In the genomic region with DNA sequence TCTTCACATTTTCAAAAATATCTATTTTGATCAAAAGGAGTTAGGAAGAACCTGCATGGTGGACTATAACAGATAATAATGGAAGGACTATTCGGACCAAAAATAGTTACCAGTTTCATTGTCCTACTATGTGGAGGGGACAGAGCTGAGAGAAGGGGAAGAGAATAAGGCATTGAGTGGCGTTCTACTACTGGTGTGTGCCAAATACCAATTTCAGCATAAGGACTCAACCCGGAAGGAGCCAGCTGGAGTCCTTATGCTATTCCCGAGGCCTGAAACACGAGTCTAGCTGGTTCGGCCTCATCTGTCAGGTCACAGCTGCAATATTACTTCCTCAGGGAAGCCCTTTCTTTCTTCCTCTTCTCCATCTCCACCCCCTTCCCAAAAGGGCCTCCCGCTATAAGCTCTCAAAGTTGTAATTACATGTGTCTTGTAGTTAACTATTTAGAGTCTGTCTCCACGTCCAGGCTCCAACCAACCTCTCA, we compare ENCODE assay signal across 8 cellular contexts. TPM values are rescaled to one million over a fixed set of nuclear protein-coding genes. Genes with fewer than 3 reads are reported as not detected.
DNase-seq lines count a peak whose midpoint lies in the region; ATAC-seq lines count a peak whose summit lies in the region.

No MANE protein-coding gene starts in this region.

- peaks cover 0 to 4% of the 10 kb centered on the region in 2 donors for H3K36me3 Mint-ChIP-seq in activated T-cell treated with anti-CD3 and anti-CD28 coated beads, Interleukin-2, amount 50 U/mL, for 72 hours (ENCODE audit: insufficient read depth in 2 of 2)
- peaks cover 4% of the 10 kb centered on the region for H3K36me3 Mint-ChIP-seq in effector memory CD8-positive, alpha-beta T cell (ENCODE audit: insufficient read depth)

- no peaks in the 10 kb centered on the region for H3K36me3 ChIP-seq in mesodermal cell (ENCODE audit: control insufficient read depth, insufficient read depth, low read length)
- no peaks in the 10 kb centered on the region for H3K36me3 ChIP-seq in aorta (ENCODE audit: control insufficient read depth in 1 of 2, insufficient read depth in 2 of 2, low read length in 1 of 2)

- H3K4me3 Mint-ChIP-seq in activated T-cell treated with anti-CD3 and anti-CD28 coated beads, Interleukin-2, amount 50 U/mL, for 72 hours: peak overlapping the region; percentile 78 to 99
- H3K4me3 Mint-ChIP-seq in effector memory CD8-positive, alpha-beta T cell: peak overlapping the region; percentile 78 to 82

- no peaks in the 10 kb centered on the region for H3K27me3 ChIP-seq in aorta (ENCODE audit: control insufficient read depth in 1 of 2, insufficient read depth in 2 of 2, low read length in 1 of 2)

- peak overlapping the region; percentile 59 for H3K4me3 ChIP-seq in mesodermal cell (ENCODE audit: extremely low read depth, insufficient read depth, low read length, poor library complexity, severe bottlenecking)
- H3K4me3 ChIP-seq in aorta (ENCODE audit: low read length in 2 of 2): peak overlapping the region; percentile 56 to 80

- H3K4me1 ChIP-seq in mesodermal cell (ENCODE audit: control insufficient read depth, insufficient read depth, low read length, poor library complexity, severe bottlenecking) (peaks cover 5% of the 10 kb centered on the region), aorta (ENCODE audit: control insufficient read depth in 1 of 2, insufficient read depth in 2 of 2, low read length in 2 of 2) (no peaks in the 10 kb centered on the region)

- intact Hi-C loops in aorta (cut with DNase I): no loop called here

- WGBS in mesodermal cell (ENCODE audit: insufficient coverage in 2 of 2), 2 experiments: 55 to 62% methylated on average over 4 to 6 of the region's 8 CpGs
- 11 to 14% methylated on average over 8 of the region's 8 CpGs for WGBS in aorta, 2 donors

- no peaks in the 10 kb centered on the region for H3K9me3 ChIP-seq in mesodermal cell (ENCODE audit: control insufficient read depth, low read length)
- H3K9me3 ChIP-seq in aorta (ENCODE audit: control insufficient read depth, low read length): no peaks in the 10 kb centered on the region

- peaks cover 54% of the 10 kb centered on the region for H3K27me3 Mint-ChIP-seq in activated T-cell treated with anti-CD3 and anti-CD28 coated beads, Interleukin-2, amount 50 U/mL, for 72 hours (ENCODE audit: low read depth)
- peaks cover 0 to 6% of the 10 kb centered on the region in 2 donors for H3K27me3 Mint-ChIP-seq in effector memory CD8-positive, alpha-beta T cell

- no peak for ATAC-seq in activated T-cell treated with anti-CD3 and anti-CD28 coated beads, Interleukin-2, amount 50 U/mL, for 72 hours (replicated peaks in 1 of 2)
- ATAC-seq in effector memory CD8-positive, alpha-beta T cell (replicated peaks): no peak
- ATAC-seq in aorta (ENCODE audit: low FRiP score): peak; percentile 55

- H3K27ac ChIP-seq in mesodermal cell (ENCODE audit: low read depth, low read length, severe bottlenecking) (peak overlapping the region; percentile 86), aorta (ENCODE audit: low read depth in 1 of 2, low read length in 2 of 2) (peak overlapping the region; percentile 21 to 86)

- peak overlapping the region; percentile 88 for H3K27ac Mint-ChIP-seq in activated T-cell treated with anti-CD3 and anti-CD28 coated beads, Interleukin-2, amount 50 U/mL, for 72 hours
- H3K27ac Mint-ChIP-seq in effector memory CD8-positive, alpha-beta T cell: peak overlapping the region; percentile 93 to 95

- H3K4me1 Mint-ChIP-seq in activated T-cell treated with anti-CD3 and anti-CD28 coated beads, Interleukin-2, amount 50 U/mL, for 72 hours (ENCODE audit: low read depth): peaks cover 24% of the 10 kb centered on the region
- peaks cover 13 to 16% of the 10 kb centered on the region in 2 donors for H3K4me1 Mint-ChIP-seq in effector memory CD8-positive, alpha-beta T cell (ENCODE audit: low read depth in 2 of 2)

- H3K9me3 Mint-ChIP-seq in activated T-cell treated with anti-CD3 and anti-CD28 coated beads, Interleukin-2, amount 50 U/mL, for 72 hours: no peaks in the 10 kb centered on the region
- H3K9me3 Mint-ChIP-seq in effector memory CD8-positive, alpha-beta T cell: no peaks in the 10 kb centered on the region

- no peak for DNase-seq in activated T-cell treated with anti-CD3 and anti-CD28 coated beads, Interleukin-2, amount 50 U/mL, for 72 hours
- no peak for DNase-seq in activated T-cell treated with anti-CD3 and anti-CD28 coated beads, Interleukin-2, amount 50 U/mL, for 48 hours
- DNase-seq in RPMI7951 (ENCODE audit: low read depth) (peak; percentile 37), aorta (peak in 1 of 2 donors; percentile 61), NCI-H1436 (lab: John Stamatoyannopoulos, UW) (no peak), NCI-H2081 treated with DMSO at 0.1 percent for 48 hours (lab: John Stamatoyannopoulos, UW) (no peak)
- DNase-seq in effector memory CD8-positive, alpha-beta T cell: no peak

RNA-seq across cellular contexts. Expression of a gene that starts 20.5 kb away (rescaled TPM):
- 10 to 100 TPM; 12.8 to 15.5 TPM for total RNA-seq in activated T-cell treated with anti-CD3 and anti-CD28 coated beads, Interleukin-2, amount 50 U/mL, for 72 hours
- total RNA-seq in RPMI7951 (2014; rRNA removed; shearing (Covaris generic)): 13.2 and 14.1 TPM in 2 replicates
- polyA plus RNA-seq in mesodermal cell (2013, experiment 1 of 2): 10.2 TPM
- 12.3 TPM for polyA plus RNA-seq in mesodermal cell (2013, experiment 2 of 2)
- total RNA-seq in aorta: 10 to 100 TPM; 50.2 to 54.6 TPM
- polyA plus RNA-seq in aorta: 1 to 10 TPM; 5.1 to 5.5 TPM
